27 cellular contexts compared by ENCODE assay signal in genomic region chr13:40442191-40442590, GRCh38.
DNase-seq lines count a peak whose midpoint lies in the region; ATAC-seq and TF ChIP-seq lines count a peak whose summit lies in the region.
"Had no signal": no experiment of that assay in that cellular context is flagged by ENCODE, and none has a peak within 500 bp of the region (broad histone marks: within the 10 kb centered on the region; RNA-seq: fewer than 3 reads in every experiment).

No MANE protein-coding gene starts in this region.

- peak overlapping the region; percentile 25 for H4K91ac ChIP-seq in trophoblast cell (ENCODE audit: low read depth, low read length)

- no peak overlapping the region for H3K23ac ChIP-seq in trophoblast cell (ENCODE audit: low read length)

- peaks cover 95% of the 10 kb centered on the region for H3K4me1 ChIP-seq in BLaER1
- peaks cover 95% of the 10 kb centered on the region for H3K4me1 ChIP-seq in OCI-LY7 (ENCODE audit: insufficient read depth, low read length, poor library complexity, severe bottlenecking)
- H3K4me1 ChIP-seq in cardiac muscle cell (ENCODE audit: low read depth) = peaks cover 25% of the 10 kb centered on the region
- peaks cover 18 to 34% of the 10 kb centered on the region in 2 experiments for H3K4me1 ChIP-seq in trophoblast cell (ENCODE audit: control insufficient read depth in 1 of 2, insufficient read depth in 2 of 2, low read length in 2 of 2)
- peaks cover 18% of the 10 kb centered on the region for H3K4me1 ChIP-seq in mammary epithelial cell (ENCODE audit: insufficient read depth, low read length)

- DNase-seq in OCI-LY7 (ENCODE audit: low spot score) (no peak), cardiac muscle cell (ENCODE audit: low read depth in 1 of 2, low spot score in 1 of 2) (peak; percentile 32 to 82), trophoblast cell (peak; percentile 88 to 96), mammary epithelial cell (no peak)
- DNase-seq in activated T-helper 1 cell treated with anti-CD3 and anti-CD28 coated beads, Interleukin-12 subunit alpha, Interleukin-12 subunit beta, Interleukin-2, Interleukin-4 antibody, amounts not matched to agents 30 ng/mL and 10 ng/mL and 1 ng/mL, durations not matched to agents 14 hours and 24 hours and 36 hours (ENCODE audit: low spot score) = no peak
- DNase-seq: activated CD4-positive, alpha-beta T cell treated with anti-CD3 and anti-CD28 coated beads, Interleukin-2, amount 50 U/mL, for 48 hours; activated naive CD4-positive, alpha-beta T cell treated with Interleukin-2 at 50 U/mL for 16 hours; CD4-positive, alpha-beta T cell; endodermal cell; foreskin keratinocyte; GOT3; HFFc6; lower lobe of right lung; NCI-H2107; NCI-H446; NCI-H748 treated with DMSO at 0.1 percent for 48 hours; RPMI8226; stimulated activated CD4-positive, alpha-beta T cell treated with anti-CD3 and anti-CD28 coated beads, Interleukin-12 subunit alpha, Interleukin-12 subunit beta, amount 100 ng/mL, for 4 hours; stimulated activated CD4-positive, alpha-beta T cell treated with anti-CD3 and anti-CD28 coated beads, Interleukin-2, amount 100 ng/mL, for 48 hours had no signal

- peak overlapping the region; percentile 3 for H2BK120ac ChIP-seq in trophoblast cell (ENCODE audit: insufficient read depth, low read length, poor library complexity)

- H3K27ac ChIP-seq in BLaER1 = peak overlapping the region; percentile 95; the same call in 1 of the 2 replicates
- no peak overlapping the region for H3K27ac ChIP-seq in OCI-LY7 (ENCODE audit: low read depth, low read length, poor library complexity, severe bottlenecking)
- H3K27ac ChIP-seq in cardiac muscle cell = no peak overlapping the region
- H3K27ac ChIP-seq in trophoblast cell (ENCODE audit: low read depth, low read length) = peak overlapping the region; percentile 63
- H3K27ac ChIP-seq in mammary epithelial cell (ENCODE audit: insufficient read depth, low read depth, low read length) = no peak overlapping the region
- H3K27ac ChIP-seq: foreskin keratinocyte had no signal

- no peak overlapping the region for H3K4ac ChIP-seq in trophoblast cell (ENCODE audit: low read depth, low read length)

- peaks cover 5% of the 10 kb centered on the region for H3K27me3 Mint-ChIP-seq in activated T-helper 1 cell treated with anti-CD3 and anti-CD28 coated beads, Interleukin-12 subunit alpha, Interleukin-12 subunit beta, Interleukin-2, Interleukin-4 antibody, amounts not matched to agents 30 ng/mL and 10 ng/mL and 1 ng/mL, durations not matched to agents 14 hours and 24 hours and 36 hours (ENCODE audit: insufficient read depth)
- H3K27me3 Mint-ChIP-seq: CD4-positive, alpha-beta T cell; type B pancreatic cell had no signal

- H4K8ac ChIP-seq in trophoblast cell (ENCODE audit: low read depth, low read length) = no peak overlapping the region

- peak overlapping the region; percentile 0 for H3K14ac ChIP-seq in trophoblast cell (ENCODE audit: low read length)

- TF ChIP-seq CTCF in OCI-LY7 (conservative IDR thresholded peaks at IDR 0.05; ENCODE audit: low read length) = no peak
- TF ChIP-seq CTCF in cardiac muscle cell (IDR thresholded peaks at IDR 0.05; ENCODE audit: low read depth, low read length) = no peak
- TF ChIP-seq CTCF in mammary epithelial cell (conservative IDR thresholded peaks at IDR 0.05 in 1 of 2, IDR thresholded peaks at IDR 0.05 in 1 of 2; ENCODE audit: extremely low read depth in 1 of 2, insufficient read depth in 1 of 2, low read depth in 1 of 2, low read length in 2 of 2) = no peak

- CTCF ChIA-PET in OCI-LY7 (lab: Charles Lee; ENCODE audit: unreplicated experiment) = no interaction called here
- CTCF ChIA-PET in mammary epithelial cell (lab: Charles Lee; ENCODE audit: low non-redundant PET) = no interaction called here

- dilution Hi-C loops in mammary epithelial cell (cut with HindIII; ENCODE audit: low sequenced_read_pairs) = no loop called here

- H3K79me2 ChIP-seq in OCI-LY7 (ENCODE audit: insufficient read depth, low read depth, low read length) = no peaks in the 10 kb centered on the region
- peaks cover 4% of the 10 kb centered on the region for H3K79me2 ChIP-seq in trophoblast cell (ENCODE audit: control insufficient read depth, insufficient read depth, low read length, poor library complexity)
- H3K79me2 ChIP-seq in mammary epithelial cell (ENCODE audit: insufficient read depth, low read length) = no peaks in the 10 kb centered on the region

- no peaks in the 10 kb centered on the region for H3K27me3 ChIP-seq in BLaER1
- H3K27me3 ChIP-seq in cardiac muscle cell = peaks cover 6% of the 10 kb centered on the region
- no peaks in the 10 kb centered on the region for H3K27me3 ChIP-seq in trophoblast cell (ENCODE audit: insufficient read depth, low read length)
- no peaks in the 10 kb centered on the region for H3K27me3 ChIP-seq in mammary epithelial cell (ENCODE audit: insufficient read depth, low read length)
- H3K27me3 ChIP-seq: foreskin keratinocyte had no signal

- no peaks in the 10 kb centered on the region for H3K9me2 ChIP-seq in OCI-LY7 (ENCODE audit: insufficient read depth, low read length)

- no peak overlapping the region for H4K12ac ChIP-seq in trophoblast cell (ENCODE audit: low read depth, low read length)

- H3K4me2 ChIP-seq in BLaER1 = peak overlapping the region; percentile 89
- H3K4me2 ChIP-seq in OCI-LY7 (ENCODE audit: low read length) = peak overlapping the region; percentile 18
- H3K4me2 ChIP-seq in trophoblast cell (ENCODE audit: low read length) = no peak overlapping the region
- no peak overlapping the region for H3K4me2 ChIP-seq in mammary epithelial cell (ENCODE audit: insufficient read depth, low read depth, low read length)

- no peak for ATAC-seq in HG03342 (IDR thresholded peaks at IDR 0.05; ENCODE audit: unreplicated experiment)
- ATAC-seq in HG03039 (IDR thresholded peaks at IDR 0.05; ENCODE audit: unreplicated experiment) = no peak
- ATAC-seq: activated CD4-positive, CD25-positive, alpha-beta regulatory T cell treated with anti-CD3 and anti-CD28 coated beads, Interleukin-2, amount 50 U/mL, for 24 hours; esophagus mucosa; foreskin keratinocyte; lower lobe of right lung; sciatic nerve had no signal

- no peak overlapping the region for H3K27ac Mint-ChIP-seq in activated T-helper 1 cell treated with anti-CD3 and anti-CD28 coated beads, Interleukin-12 subunit alpha, Interleukin-12 subunit beta, Interleukin-2, Interleukin-4 antibody, amounts not matched to agents 30 ng/mL and 10 ng/mL and 1 ng/mL, durations not matched to agents 14 hours and 24 hours and 36 hours
- H3K27ac Mint-ChIP-seq: CD4-positive, alpha-beta T cell; endodermal cell; HFFc6; nephron; type B pancreatic cell had no signal

- no peak overlapping the region for H3K4me3 ChIP-seq in BLaER1
- H3K4me3 ChIP-seq in OCI-LY7 (ENCODE audit: low read depth, low read length, poor library complexity, severe bottlenecking) = no peak overlapping the region
- H3K4me3 ChIP-seq in cardiac muscle cell = no peak overlapping the region
- H3K4me3 ChIP-seq in trophoblast cell (ENCODE audit: low read depth, low read length) = no peak overlapping the region
- no peak overlapping the region for H3K4me3 ChIP-seq in mammary epithelial cell (replicated peaks in 1 of 3; ENCODE audit: insufficient read depth in 1 of 3, low read depth in 2 of 3, low read length in 3 of 3)
- H3K4me3 ChIP-seq: lower lobe of right lung had no signal

- peaks cover 29% of the 10 kb centered on the region for H3K79me1 ChIP-seq in trophoblast cell (ENCODE audit: low read length)

- peaks cover 6% of the 10 kb centered on the region for H3K9me3 Mint-ChIP-seq in activated T-helper 1 cell treated with anti-CD3 and anti-CD28 coated beads, Interleukin-12 subunit alpha, Interleukin-12 subunit beta, Interleukin-2, Interleukin-4 antibody, amounts not matched to agents 30 ng/mL and 10 ng/mL and 1 ng/mL, durations not matched to agents 14 hours and 24 hours and 36 hours
- H3K9me3 Mint-ChIP-seq: CD4-positive, alpha-beta T cell had no signal

- H3K18ac ChIP-seq in trophoblast cell (ENCODE audit: low read length) = no peak overlapping the region

- POLR2A ChIA-PET in OCI-LY7 (lab: Charles Lee) = no interaction called here

- H2AK5ac ChIP-seq in trophoblast cell (ENCODE audit: low read length) = no peak overlapping the region

- WGBS in trophoblast cell (ENCODE audit: extremely low coverage, insufficient coverage, insufficient read length) = no CpG with 5 or more reads among the region's 4 CpGs
- WGBS in mammary epithelial cell (ENCODE audit: low coverage, missing lambda C conversion rate) = 98% methylated on average over 4 of the region's 4 CpGs

- in situ Hi-C loops in mammary epithelial cell (cut with MboI; ENCODE audit: low sequenced_read_pairs in 2 of 2) = no loop called here

- no peaks in the 10 kb centered on the region for H4K20me1 ChIP-seq in BLaER1
- no peaks in the 10 kb centered on the region for H4K20me1 ChIP-seq in OCI-LY7 (ENCODE audit: insufficient read depth, low read length)
- no peaks in the 10 kb centered on the region for H4K20me1 ChIP-seq in mammary epithelial cell (ENCODE audit: insufficient read depth, low read length)

- H2AFZ ChIP-seq in OCI-LY7 (ENCODE audit: low read length) (no peak overlapping the region; the same call in 1 of the 2 replicates), trophoblast cell (ENCODE audit: insufficient read depth, low read length, poor library complexity) (no peak overlapping the region), mammary epithelial cell (ENCODE audit: low read depth, low read length) (no peak overlapping the region)

- no peaks in the 10 kb centered on the region for H3K36me3 ChIP-seq in BLaER1
- H3K36me3 ChIP-seq in OCI-LY7 (ENCODE audit: insufficient read depth, low read length) = peaks cover 5% of the 10 kb centered on the region; the same call in 1 of the 2 replicates
- H3K36me3 ChIP-seq in cardiac muscle cell = no peaks in the 10 kb centered on the region
- H3K36me3 ChIP-seq in trophoblast cell (ENCODE audit: control insufficient read depth in 1 of 2, insufficient read depth in 2 of 2, low read length in 2 of 2) = peaks cover 0 to 2% of the 10 kb centered on the region in 2 experiments
- H3K36me3 ChIP-seq in mammary epithelial cell (ENCODE audit: insufficient read depth, low read length) = no peaks in the 10 kb centered on the region
- H3K36me3 ChIP-seq: lower lobe of right lung had no signal

- H3K4me1 Mint-ChIP-seq in activated T-helper 1 cell treated with anti-CD3 and anti-CD28 coated beads, Interleukin-12 subunit alpha, Interleukin-12 subunit beta, Interleukin-2, Interleukin-4 antibody, amounts not matched to agents 30 ng/mL and 10 ng/mL and 1 ng/mL, durations not matched to agents 14 hours and 24 hours and 36 hours (ENCODE audit: low read depth) = peaks cover 36% of the 10 kb centered on the region

- intact Hi-C loops in OCI-LY7 (cut with micrococcal nuclease; ENCODE audit: unreplicated experiment) = loop anchor here (10.0 kb wide), 1 partner anchor 497 kb away; no protein-coding TSS in a partner anchor
- intact Hi-C loops in activated T-helper 1 cell treated with anti-CD3 and anti-CD28 coated beads, Interleukin-12 subunit alpha, Interleukin-12 subunit beta, Interleukin-2, Interleukin-4 antibody, amounts not matched to agents 30 ng/mL and 10 ng/mL and 1 ng/mL, durations not matched to agents 14 hours and 24 hours and 36 hours (cut with micrococcal nuclease) = no loop called here
- intact Hi-C loops in mammary epithelial cell (cut with micrococcal nuclease) = no loop called here

- BruUV-seq in OCI-LY7 (replicated peaks; lab: Mats Ljungman, UMichigan) (no TSS peak), mammary epithelial cell (replicated peaks; lab: Mats Ljungman, UMichigan) (no TSS peak)

- H3K36me3 Mint-ChIP-seq in activated T-helper 1 cell treated with anti-CD3 and anti-CD28 coated beads, Interleukin-12 subunit alpha, Interleukin-12 subunit beta, Interleukin-2, Interleukin-4 antibody, amounts not matched to agents 30 ng/mL and 10 ng/mL and 1 ng/mL, durations not matched to agents 14 hours and 24 hours and 36 hours (ENCODE audit: low read depth) = peaks cover 5% of the 10 kb centered on the region

- H2BK5ac ChIP-seq in trophoblast cell (ENCODE audit: low read depth, low read length, poor library complexity) = peak overlapping the region; percentile 1

- no peaks in the 10 kb centered on the region for H3K9me3 ChIP-seq in BLaER1
- H3K9me3 ChIP-seq in OCI-LY7 (ENCODE audit: low read length) = peaks cover 10% of the 10 kb centered on the region
- H3K9me3 ChIP-seq in cardiac muscle cell (ENCODE audit: low read depth) = no peaks in the 10 kb centered on the region
- H3K9me3 ChIP-seq in trophoblast cell (ENCODE audit: insufficient read depth, low read depth, low read length) = peaks cover 4% of the 10 kb centered on the region
- H3K9me3 ChIP-seq in mammary epithelial cell (replicated peaks; ENCODE audit: insufficient read depth, low read length) = no peaks in the 10 kb centered on the region
- H3K9me3 ChIP-seq: lower lobe of right lung had no signal

- no peak overlapping the region for H3K9ac ChIP-seq in BLaER1
- no peak overlapping the region for H3K9ac ChIP-seq in trophoblast cell (ENCODE audit: low read length)
- no peak overlapping the region for H3K9ac ChIP-seq in mammary epithelial cell (ENCODE audit: insufficient read depth, low read length)

- H3K4me3 Mint-ChIP-seq in activated T-helper 1 cell treated with anti-CD3 and anti-CD28 coated beads, Interleukin-12 subunit alpha, Interleukin-12 subunit beta, Interleukin-2, Interleukin-4 antibody, amounts not matched to agents 30 ng/mL and 10 ng/mL and 1 ng/mL, durations not matched to agents 14 hours and 24 hours and 36 hours = no peak overlapping the region
- H3K4me3 Mint-ChIP-seq: CD4-positive, alpha-beta T cell; endodermal cell; HFFc6; nephron; type B pancreatic cell had no signal

- H2BK12ac ChIP-seq in trophoblast cell (ENCODE audit: low read length) = peak overlapping the region; percentile 21

Comparison
In these comparisons a context has a peak if more than half of its experiments do, and no peak if none do; other contexts are left out.
1. H3K27ac ChIP-seq: peak in BLaER1 (single experiment) and trophoblast cell (single experiment); none in OCI-LY7 (single experiment), cardiac muscle cell (single experiment) and mammary epithelial cell (single experiment).
2. H3K4me2 ChIP-seq: peak in BLaER1 (single experiment) and OCI-LY7 (single experiment); none in trophoblast cell (single experiment) and mammary epithelial cell (single experiment).
3. DNase-seq: peak in cardiac muscle cell (2 of 2) and trophoblast cell (2 of 2); none in OCI-LY7 (single experiment), activated T-helper 1 cell treated with anti-CD3 and anti-CD28 coated beads, Interleukin-12 subunit alpha, Interleukin-12 subunit beta, Interleukin-2, Interleukin-4 antibody, amounts not matched to agents 30 ng/mL and 10 ng/mL and 1 ng/mL, durations not matched to agents 14 hours and 24 hours and 36 hours (single experiment) and mammary epithelial cell (single experiment).